8 cellular contexts compared by ENCODE assay signal in the genomic region with DNA sequence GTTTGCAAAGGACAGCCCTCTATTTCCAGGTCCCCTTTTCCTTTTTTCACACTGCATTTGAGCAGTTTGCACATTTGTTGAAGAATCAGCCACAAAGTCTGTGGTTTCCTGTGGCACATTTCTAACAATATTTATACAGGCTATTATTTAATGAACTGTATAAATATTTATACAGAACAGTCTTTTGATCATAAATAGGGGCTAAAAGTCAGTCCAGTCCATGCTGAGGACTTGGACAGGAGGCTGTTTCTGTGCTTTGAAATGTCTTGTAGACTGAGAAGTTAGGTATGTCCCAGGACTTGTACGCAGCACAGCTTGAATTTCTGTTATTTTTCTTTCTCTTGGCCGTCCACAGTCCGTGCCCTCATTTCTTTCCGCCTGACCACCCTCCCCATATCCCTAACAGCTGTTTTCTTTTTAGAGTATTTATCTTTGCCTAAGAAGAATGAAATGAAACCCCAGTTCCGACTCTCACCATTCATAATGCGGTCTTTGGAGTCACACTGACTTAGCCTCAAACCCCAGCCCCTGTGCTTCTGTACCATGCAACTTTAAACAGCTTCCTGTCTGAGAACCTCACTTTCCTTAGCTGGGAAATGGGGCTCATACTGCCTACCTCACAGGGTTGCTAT. TPM values are rescaled to one million over a fixed set of nuclear protein-coding genes. Genes with fewer than 3 reads are reported as not detected.
DNase-seq lines count a peak whose midpoint lies in the region; ATAC-seq, FAIRE-seq and TF ChIP-seq lines count a peak whose summit lies in the region.

No MANE protein-coding gene starts in this region.

- ATAC-seq in HG02884 (IDR thresholded peaks at IDR 0.05; ENCODE audit: unreplicated experiment), result peak; percentile 82

- peaks cover 5% of the 10 kb centered on the region for H3K27me3 Mint-ChIP-seq in neural progenitor cell (ENCODE audit: insufficient read depth, low read depth)

- peak overlapping the region; percentile 53 for H3K27ac Mint-ChIP-seq in neural progenitor cell

- no peak overlapping the region for H2AFZ ChIP-seq in neural progenitor cell (replicated peaks)

- H3K9me3 ChIP-seq in BLaER1, result no peaks in the 10 kb centered on the region
- no peaks in the 10 kb centered on the region for H3K9me3 ChIP-seq in duodenal mucosa (ENCODE audit: control insufficient read depth in 1 of 2, low read length in 2 of 2)
- H3K9me3 ChIP-seq in neural progenitor cell (ENCODE audit: low read depth), result no peaks in the 10 kb centered on the region

- H3K4me1 Mint-ChIP-seq in neural progenitor cell, result peaks cover 36% of the 10 kb centered on the region

- H3F3A ChIP-seq in neural progenitor cell (ENCODE audit: low read depth), result no peaks in the 10 kb centered on the region

- H4K20me1 ChIP-seq in BLaER1 (no peaks in the 10 kb centered on the region), neural progenitor cell (ENCODE audit: low read depth) (no peaks in the 10 kb centered on the region)

- no peaks in the 10 kb centered on the region for H3K36me3 ChIP-seq in BLaER1
- H3K36me3 ChIP-seq in duodenal mucosa (ENCODE audit: control insufficient read depth in 1 of 2, insufficient read depth in 2 of 2, low read length in 2 of 2), result no peaks in the 10 kb centered on the region
- no peaks in the 10 kb centered on the region for H3K36me3 ChIP-seq in neural progenitor cell

- H3K79me2 ChIP-seq in neural progenitor cell (ENCODE audit: low read depth), result no peaks in the 10 kb centered on the region

- peak overlapping the region; percentile 30 for H3K4me3 ChIP-seq in BLaER1
- peak overlapping the region; percentile 0 to 29 for H3K4me3 ChIP-seq in duodenal mucosa (ENCODE audit: low read depth in 1 of 2, low read length in 2 of 2)
- no peak overlapping the region for H3K4me3 ChIP-seq in neural progenitor cell

- H3K27ac ChIP-seq in BLaER1 (peak overlapping the region; percentile 45), duodenal mucosa (ENCODE audit: low read depth, low read length) (peak overlapping the region; percentile 11), neural progenitor cell (no peak overlapping the region)

- H3K4me2 ChIP-seq in BLaER1 (peak overlapping the region; percentile 77), neural progenitor cell (peak overlapping the region; percentile 23)

- no peak for TF ChIP-seq CTCF in neural progenitor cell (IDR thresholded peaks at IDR 0.05)

- H3K9ac ChIP-seq in BLaER1 (peak overlapping the region; percentile 2; the same call in 1 of the 2 replicates), duodenal mucosa (ENCODE audit: low read depth in 1 of 2, low read length in 2 of 2) (no peak overlapping the region), neural progenitor cell (no peak overlapping the region)

- no peaks in the 10 kb centered on the region for H3K36me3 Mint-ChIP-seq in neural progenitor cell

- peaks cover 53% of the 10 kb centered on the region for H3K4me1 ChIP-seq in BLaER1
- H3K4me1 ChIP-seq in duodenal mucosa (ENCODE audit: control insufficient read depth in 1 of 2, insufficient read depth in 2 of 2, low read length in 2 of 2), result peaks cover 7 to 21% of the 10 kb centered on the region in 2 donors
- peaks cover 33% of the 10 kb centered on the region for H3K4me1 ChIP-seq in neural progenitor cell

- peaks cover 3% of the 10 kb centered on the region for H3K9me3 Mint-ChIP-seq in neural progenitor cell

- H3K4me3 Mint-ChIP-seq in neural progenitor cell, result no peak overlapping the region

- no peak for FAIRE-seq in frontal cortex (lab: Jason Lieb, UNC)

- DNase-seq in neural progenitor cell (ENCODE audit: low spot score) (no peak), occipital lobe (lab: John Stamatoyannopoulos, UW) (no peak), HT-29 (ENCODE audit: low spot score) (no peak), frontal cortex (ENCODE audit: low spot score in 2 of 2) (no peak), GF-D8 (lab: John Stamatoyannopoulos, UW) (no peak)

- H3K27me3 ChIP-seq in BLaER1, result no peaks in the 10 kb centered on the region
- no peaks in the 10 kb centered on the region for H3K27me3 ChIP-seq in duodenal mucosa (ENCODE audit: control insufficient read depth in 1 of 2, insufficient read depth in 2 of 2, low read length in 2 of 2)
- H3K27me3 ChIP-seq in neural progenitor cell, result no peaks in the 10 kb centered on the region

RNA-seq across cellular contexts. Expression of gene FGGY, which starts 19.7 kb away (rescaled TPM):
- total RNA-seq in neural progenitor cell (ENCODE audit: low replicate concordance), result 32.5 and 32.9 TPM in 2 replicates
- total RNA-seq in occipital lobe, result 24.2 TPM
- total RNA-seq in HT-29 (2014; rRNA removed; shearing (Covaris generic)), result 12.6 and 14.2 TPM in 2 replicates
- 27.3 TPM for total RNA-seq in frontal cortex
